In genomic region chr6:123415844-123416468, GRCh38 we compare ENCODE assay signal across 8 cellular contexts.
DNase-seq lines count a peak whose midpoint lies in the region; ATAC-seq and TF ChIP-seq lines count a peak whose summit lies in the region.

No MANE protein-coding gene starts in this region.

- peak; percentile 92 for ATAC-seq in GM19043 (IDR thresholded peaks at IDR 0.05; ENCODE audit: low read depth, unreplicated experiment)
- ATAC-seq in HG03135 (IDR thresholded peaks at IDR 0.05; ENCODE audit: unreplicated experiment) = peak; percentile 90

- H3K36me3 ChIP-seq in osteoblast (ENCODE audit: insufficient read depth, low read length) = no peaks in the 10 kb centered on the region
- no peaks in the 10 kb centered on the region for H3K36me3 ChIP-seq in effector memory CD4-positive, alpha-beta T cell (ENCODE audit: control insufficient read depth, insufficient read depth, low read length)

- H3K27me3 ChIP-seq in osteoblast (ENCODE audit: insufficient read depth, low read length) = no peaks in the 10 kb centered on the region
- H3K27me3 ChIP-seq in effector memory CD4-positive, alpha-beta T cell (replicated peaks; ENCODE audit: control insufficient read depth, insufficient read depth, low read length, poor library complexity, severe bottlenecking) = no peaks in the 10 kb centered on the region

- H3K79me2 ChIP-seq in osteoblast (ENCODE audit: insufficient read depth, low read length) = no peaks in the 10 kb centered on the region

- TF ChIP-seq CTCF in WI38 (IDR thresholded peaks at IDR 0.05; ENCODE audit: low read depth, low read length) (peak; percentile 23; the same call in 1 of the 2 replicates), osteoblast (IDR thresholded peaks at IDR 0.05; ENCODE audit: extremely low read depth, low read depth, low read length) (peak; percentile 66)

- no peaks in the 10 kb centered on the region for H3K4me1 ChIP-seq in osteoblast (ENCODE audit: insufficient read depth, low read length)
- H3K4me1 ChIP-seq in effector memory CD4-positive, alpha-beta T cell (ENCODE audit: control insufficient read depth, insufficient read depth, low read length, poor library complexity, severe bottlenecking) = no peaks in the 10 kb centered on the region

- no peak overlapping the region for H3K27ac ChIP-seq in osteoblast (ENCODE audit: low read depth, low read length)
- no peak overlapping the region for H3K27ac ChIP-seq in effector memory CD4-positive, alpha-beta T cell (ENCODE audit: insufficient read depth, low read length, poor library complexity, severe bottlenecking)

- H2AFZ ChIP-seq in osteoblast (ENCODE audit: low read length) = no peak overlapping the region

- peak; percentile 44 for DNase-seq in D341Med (ENCODE audit: low spot score)
- peak; percentile 47 for DNase-seq in NCI-H2107 treated with DMSO at 0.1 percent for 48 hours (lab: John Stamatoyannopoulos, UW; ENCODE audit: unreplicated experiment)
- DNase-seq in fibroblast of the conjunctiva (ENCODE audit: low read depth) = peak; percentile 29
- DNase-seq in osteoblast (ENCODE audit: insufficient read length, low spot score, missing footprints) = peak; percentile 19
- DNase-seq in effector memory CD4-positive, alpha-beta T cell = no peak

- H4K20me1 ChIP-seq in osteoblast (ENCODE audit: insufficient read depth, low read length) = no peaks in the 10 kb centered on the region

- no peak overlapping the region for H3K4me2 ChIP-seq in osteoblast (ENCODE audit: insufficient read depth, low read length)

- no peaks in the 10 kb centered on the region for H3K9me3 ChIP-seq in osteoblast (ENCODE audit: low read depth, low read length)
- no peaks in the 10 kb centered on the region for H3K9me3 ChIP-seq in effector memory CD4-positive, alpha-beta T cell (ENCODE audit: control insufficient read depth, low read length)

- H3K4me3 ChIP-seq in WI38 (ENCODE audit: low read depth, low read length) (no peak overlapping the region), osteoblast (ENCODE audit: insufficient read depth, low read length) (no peak overlapping the region)
- no peak overlapping the region for H3K4me3 ChIP-seq in effector memory CD4-positive, alpha-beta T cell (ENCODE audit: insufficient read depth, low read depth, low read length, poor library complexity, severe bottlenecking)

Comparison
In these comparisons a context has a peak if more than half of its experiments do, and no peak if none do; other contexts are left out.
1. DNase-seq: peak in D341Med (single experiment), NCI-H2107 treated with DMSO at 0.1 percent for 48 hours (single experiment), fibroblast of the conjunctiva (single experiment) and osteoblast (single experiment); none in effector memory CD4-positive, alpha-beta T cell (0 of 3).